In the genomic region with DNA sequence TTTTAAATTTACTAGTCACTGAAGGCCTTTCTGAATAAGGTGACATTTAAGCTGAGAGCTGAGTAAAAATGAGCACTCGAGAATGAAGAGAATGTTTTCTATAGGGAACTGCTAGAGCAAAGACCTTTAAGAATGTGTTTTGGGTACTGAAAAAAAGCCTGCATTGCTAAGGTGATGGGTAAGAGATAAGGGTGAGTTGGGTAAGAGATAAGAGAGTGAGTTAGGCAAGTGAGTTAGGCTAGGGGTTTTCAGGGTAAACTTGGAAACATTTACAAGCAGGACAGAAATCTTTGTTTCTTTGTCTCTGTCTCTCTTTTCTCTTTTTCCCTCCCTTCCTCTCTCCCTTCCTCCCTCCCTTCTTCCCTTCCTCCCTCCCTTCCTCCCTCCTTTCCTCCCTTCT, we compare ENCODE assay signal across 14 cellular contexts. TPM values are rescaled to one million over a fixed set of nuclear protein-coding genes. Genes with fewer than 3 reads are reported as not detected.
DNase-seq lines count a peak whose midpoint lies in the region; ATAC-seq and TF ChIP-seq lines count a peak whose summit lies in the region.
"Had no signal": no experiment of that assay in that cellular context is flagged by ENCODE, and none has a peak within 500 bp of the region (broad histone marks: within the 10 kb centered on the region; RNA-seq: fewer than 3 reads in every experiment).

No MANE protein-coding gene starts in this region.

- H3K4me1 Mint-ChIP-seq in HFFc6 (ENCODE audit: low read depth), result peaks cover 72% of the 10 kb centered on the region
- peaks cover 56% of the 10 kb centered on the region for H3K4me1 Mint-ChIP-seq in activated T-helper 2 cell treated with anti-CD3 and anti-CD28 coated beads, Interferon-gamma antibody, Interleukin-2, Interleukin-4, amounts not matched to agents 10 μg/mL and 5 μg/mL and 100 μg/mL, durations not matched to agents 14 hours and 24 hours and 36 hours (ENCODE audit: low read depth)
- H3K4me1 Mint-ChIP-seq in osteocyte (ENCODE audit: unreplicated experiment), result peaks cover 65% of the 10 kb centered on the region

- H3K27ac Mint-ChIP-seq in HFFc6 (peak overlapping the region; percentile 25; the same call in 1 of the 2 replicates), osteocyte (ENCODE audit: unreplicated experiment) (peak overlapping the region; percentile 58)
- H3K27ac Mint-ChIP-seq in activated T-helper 2 cell treated with anti-CD3 and anti-CD28 coated beads, Interferon-gamma antibody, Interleukin-2, Interleukin-4, amounts not matched to agents 10 μg/mL and 5 μg/mL and 100 μg/mL, durations not matched to agents 14 hours and 24 hours and 36 hours, result peak overlapping the region; percentile 91

- H3K4me3 ChIP-seq in ascending aorta, result no peak overlapping the region
- H3K4me3 ChIP-seq: BLaER1 treated with 17β-estradiol and CSF1 and Interleukin-3, amounts not matched to agents 10 nM and 100 nM had no signal

- peak; percentile 34 for DNase-seq in SIG-M5 treated with dmso at 0.1 percent for 504 hours (lab: John Stamatoyannopoulos, UW; ENCODE audit: unreplicated experiment)
- no peak for DNase-seq in SIG-M5 (lab: John Stamatoyannopoulos, UW)
- no peak for DNase-seq in HFFc6
- no peak for DNase-seq in activated T-helper 2 cell treated with anti-CD3 and anti-CD28 coated beads, Interferon-gamma antibody, Interleukin-2, Interleukin-4, amounts not matched to agents 10 μg/mL and 5 μg/mL and 100 μg/mL, durations not matched to agents 14 hours and 24 hours and 36 hours (ENCODE audit: low spot score)
- DNase-seq in osteocyte (ENCODE audit: extremely low spot score, unreplicated experiment), result no peak
- DNase-seq in kidney tubule cell (ENCODE audit: low spot score), result no peak
- no peak for DNase-seq in ascending aorta (ENCODE audit: low spot score in 2 of 2)
- DNase-seq: amygdala, islet precursor cell, NCI-H446, occipital lobe had no signal

- H3K4me3 Mint-ChIP-seq in HFFc6 (no peak overlapping the region), osteocyte (ENCODE audit: unreplicated experiment) (no peak overlapping the region)
- H3K4me3 Mint-ChIP-seq in activated T-helper 2 cell treated with anti-CD3 and anti-CD28 coated beads, Interferon-gamma antibody, Interleukin-2, Interleukin-4, amounts not matched to agents 10 μg/mL and 5 μg/mL and 100 μg/mL, durations not matched to agents 14 hours and 24 hours and 36 hours (ENCODE audit: low read depth), result no peak overlapping the region

- H3K27me3 Mint-ChIP-seq in HFFc6 (ENCODE audit: insufficient read depth) (peaks cover 7% of the 10 kb centered on the region), osteocyte (ENCODE audit: unreplicated experiment) (no peaks in the 10 kb centered on the region)
- no peaks in the 10 kb centered on the region for H3K27me3 Mint-ChIP-seq in activated T-helper 2 cell treated with anti-CD3 and anti-CD28 coated beads, Interferon-gamma antibody, Interleukin-2, Interleukin-4, amounts not matched to agents 10 μg/mL and 5 μg/mL and 100 μg/mL, durations not matched to agents 14 hours and 24 hours and 36 hours (ENCODE audit: low read depth)

- H3K36me3 ChIP-seq in ascending aorta, result no peaks in the 10 kb centered on the region

- intact Hi-C loops in activated T-helper 2 cell treated with anti-CD3 and anti-CD28 coated beads, Interferon-gamma antibody, Interleukin-2, Interleukin-4, amounts not matched to agents 10 μg/mL and 5 μg/mL and 100 μg/mL, durations not matched to agents 14 hours and 24 hours and 36 hours (cut with micrococcal nuclease), result loop anchor here (1.0 to 10.0 kb wide), 5 partner anchors 11 to 1826 kb away; partner anchors contain the start of gene TMEM245
- intact Hi-C loops in ascending aorta (cut with DNase I), result loop anchor here (10.0 kb wide), 1 partner anchor 346 kb away; no protein-coding TSS in a partner anchor

- no peak overlapping the region for H3K27ac ChIP-seq in ascending aorta
- H3K27ac ChIP-seq: 22Rv1; BLaER1 treated with 17β-estradiol and CSF1 and Interleukin-3, amounts not matched to agents 10 nM and 100 nM had no signal

- H3K9me3 Mint-ChIP-seq in HFFc6 (no peaks in the 10 kb centered on the region), osteocyte (ENCODE audit: unreplicated experiment) (no peaks in the 10 kb centered on the region)
- H3K9me3 Mint-ChIP-seq in activated T-helper 2 cell treated with anti-CD3 and anti-CD28 coated beads, Interferon-gamma antibody, Interleukin-2, Interleukin-4, amounts not matched to agents 10 μg/mL and 5 μg/mL and 100 μg/mL, durations not matched to agents 14 hours and 24 hours and 36 hours, result no peaks in the 10 kb centered on the region

- H3K9me3 ChIP-seq in ascending aorta, result no peaks in the 10 kb centered on the region
- H3K9me3 ChIP-seq: BLaER1 treated with 17β-estradiol and CSF1 and Interleukin-3, amounts not matched to agents 10 nM and 100 nM had no signal

- H3K27me3 ChIP-seq in ascending aorta, result no peaks in the 10 kb centered on the region
- H3K27me3 ChIP-seq: BLaER1 treated with 17β-estradiol and CSF1 and Interleukin-3, amounts not matched to agents 10 nM and 100 nM had no signal

- ATAC-seq in HG03342 (IDR thresholded peaks at IDR 0.05; ENCODE audit: unreplicated experiment), result no peak

- H3K4me1 ChIP-seq in ascending aorta, result peaks cover 3 to 10% of the 10 kb centered on the region in 2 donors

- peaks cover 36% of the 10 kb centered on the region for H3K36me3 Mint-ChIP-seq in HFFc6 (ENCODE audit: low read depth)
- H3K36me3 Mint-ChIP-seq in activated T-helper 2 cell treated with anti-CD3 and anti-CD28 coated beads, Interferon-gamma antibody, Interleukin-2, Interleukin-4, amounts not matched to agents 10 μg/mL and 5 μg/mL and 100 μg/mL, durations not matched to agents 14 hours and 24 hours and 36 hours (ENCODE audit: low read depth), result peaks cover 50% of the 10 kb centered on the region
- peaks cover 3% of the 10 kb centered on the region for H3K36me3 Mint-ChIP-seq in osteocyte (ENCODE audit: unreplicated experiment)

- TF ChIP-seq CTCF in HFFc6 (IDR thresholded peaks at IDR 0.05) (no peak), osteocyte (IDR thresholded peaks at IDR 0.05) (no peak), ascending aorta (IDR thresholded peaks at IDR 0.05) (no peak)

RNA-seq across cellular contexts. Expression of gene RAD23B, which starts 5.6 kb away (rescaled TPM):
- total RNA-seq in HFFc6 (2021; fragmentation: NEBNext Ultra II Directional; extraction: Animal tissue kit (Norgen Biotek cat#: 25700)), result 100 to 1,000 TPM; 196 to 222 (median 204) TPM
- total RNA-seq in activated T-helper 2 cell treated with anti-CD3 and anti-CD28 coated beads, Interferon-gamma antibody, Interleukin-2, Interleukin-4, amounts not matched to agents 10 μg/mL and 5 μg/mL and 100 μg/mL, durations not matched to agents 14 hours and 24 hours and 36 hours, result 142 and 145 TPM in 2 replicates
- 125 and 126 TPM in 2 replicates for total RNA-seq in osteocyte
- total RNA-seq in ascending aorta, result 57.7 TPM

Comparison
In these comparisons a context has a peak if more than half of its experiments do, and no peak if none do; other contexts are left out.
1. H3K27ac Mint-ChIP-seq: peak in every context shown above with its lines; median percentile 91 in activated T-helper 2 cell treated with anti-CD3 and anti-CD28 coated beads, Interferon-gamma antibody, Interleukin-2, Interleukin-4, amounts not matched to agents 10 μg/mL and 5 μg/mL and 100 μg/mL, durations not matched to agents 14 hours and 24 hours and 36 hours; 58 in osteocyte; 25 in HFFc6.